35 cellular contexts compared by ENCODE assay signal in genomic region chr5:33905381-33905780, GRCh38. TPM values are rescaled to one million over a fixed set of nuclear protein-coding genes. Genes with fewer than 3 reads are reported as not detected.
"Had no signal": no experiment of that assay in that cellular context is flagged by ENCODE, and none has a peak within 500 bp of the region (broad histone marks: within the 10 kb centered on the region; RNA-seq: fewer than 3 reads in every experiment).

No MANE protein-coding gene starts in this region.

- FAIRE-seq: keratinocyte had no signal

- H3K27me3 ChIP-seq: left lung, ovary, right atrium auricular region, right lobe of liver, tibial nerve, uterus had no signal

- DNase-seq: kidney glomerular epithelial cell; left cardiac atrium; left lung; lower lobe of right lung; mammary epithelial cell; mesendoderm; naive B cell; natural killer cell; ovary; right lobe of liver; stimulated activated CD4-positive, alpha-beta T cell treated with anti-CD3 and anti-CD28 coated beads, Interleukin-1b, Interleukin-23, amount 100 ng/mL, for 48 hours; stimulated activated CD4-positive, alpha-beta T cell treated with anti-CD3 and anti-CD28 coated beads, Interleukin-2, amount 100 ng/mL, for 48 hours; stimulated activated CD4-positive, alpha-beta T cell treated with anti-CD3 and anti-CD28 coated beads, Interleukin-4, amount 100 ng/mL, for 4 hours; stimulated activated CD8-positive, alpha-beta memory T cell treated with anti-CD3 and anti-CD28 coated beads, Interleukin-4, amount 100 ng/mL, for 48 hours; stimulated activated naive CD4-positive, alpha-beta T cell treated with Interleukin-2 at 50 U/mL for 16 hours; stimulated activated naive CD8-positive, alpha-beta T cell treated with anti-CD3 and anti-CD28 coated beads, Interleukin-15, amount 100 ng/mL, for 72 hours; substantia nigra; uterus had no signal

- H3K4me3 Mint-ChIP-seq: mesothelial cell of epicardium; naive B cell; natural killer cell; stimulated activated memory B cell treated with anti-CD40 and anti-IgM and Interleukin-4, amounts not matched to agents 10 μg/mL and 1 μg/mL and 100 μg/mL, for 72 hours; stimulated activated naive CD8-positive, alpha-beta T cell treated with anti-CD3 and anti-CD28 coated beads, Interleukin-15, amount 100 ng/mL, for 72 hours; type B pancreatic cell had no signal

- H3K27ac Mint-ChIP-seq: mesothelial cell of epicardium; naive B cell; natural killer cell; progenitor cell of endocrine pancreas; stimulated activated memory B cell treated with anti-CD40 and anti-IgM and Interleukin-4, amounts not matched to agents 10 μg/mL and 1 μg/mL and 100 μg/mL, for 72 hours; stimulated activated naive CD8-positive, alpha-beta T cell treated with anti-CD3 and anti-CD28 coated beads, Interleukin-15, amount 100 ng/mL, for 72 hours; type B pancreatic cell had no signal

- H3K4me3 ChIP-seq: left lung, lower lobe of right lung, ovary, right atrium auricular region, right lobe of liver, smooth muscle cell, tibial nerve, uterus had no signal

- ATAC-seq: left cardiac atrium; left lung; lower lobe of right lung; natural killer cell; right lobe of liver; stimulated activated memory B cell treated with anti-CD40 and anti-IgM and Interleukin-4, amounts not matched to agents 10 μg/mL and 1 μg/mL and 100 μg/mL, for 72 hours; stimulated activated naive CD8-positive, alpha-beta T cell treated with anti-CD3 and anti-CD28 coated beads, Interleukin-15, amount 100 ng/mL, for 72 hours had no signal

- H3K4me1 ChIP-seq: left lung, lower lobe of right lung, right atrium auricular region, right lobe of liver, tibial nerve, uterus had no signal

- H3K4me2 ChIP-seq: smooth muscle cell had no signal

- H3K36me3 Mint-ChIP-seq: mesothelial cell of epicardium; stimulated activated memory B cell treated with anti-CD40 and anti-IgM and Interleukin-4, amounts not matched to agents 10 μg/mL and 1 μg/mL and 100 μg/mL, for 72 hours had no signal

- H3K36me3 ChIP-seq: left lung, lower lobe of right lung, ovary, right atrium auricular region, right lobe of liver, tibial nerve, uterus had no signal

- H3K4me1 Mint-ChIP-seq: naive B cell; natural killer cell; stimulated activated memory B cell treated with anti-CD40 and anti-IgM and Interleukin-4, amounts not matched to agents 10 μg/mL and 1 μg/mL and 100 μg/mL, for 72 hours; stimulated activated naive CD8-positive, alpha-beta T cell treated with anti-CD3 and anti-CD28 coated beads, Interleukin-15, amount 100 ng/mL, for 72 hours had no signal

- H3K27ac ChIP-seq: left lung, lower lobe of right lung, ovary, right atrium auricular region, right lobe of liver, tibial nerve, uterus had no signal

- H3K27me3 Mint-ChIP-seq: progenitor cell of endocrine pancreas; stimulated activated memory B cell treated with anti-CD40 and anti-IgM and Interleukin-4, amounts not matched to agents 10 μg/mL and 1 μg/mL and 100 μg/mL, for 72 hours; stimulated activated naive CD8-positive, alpha-beta T cell treated with anti-CD3 and anti-CD28 coated beads, Interleukin-15, amount 100 ng/mL, for 72 hours; type B pancreatic cell had no signal

RNA-seq across cellular contexts. Expression of gene ADAMTS12, which starts 13.6 kb away (rescaled TPM):
- total RNA-seq: natural killer cell, pulmonary artery endothelial cell had no signal

RNA-seq across cellular contexts. Expression of gene RXFP3, which starts 30.8 kb away (rescaled TPM):
- total RNA-seq: left cardiac atrium, left lung, liver, lower lobe of right lung, mammary epithelial cell, mesothelial cell of epicardium, mononuclear cell, natural killer cell, omental fat pad, progenitor cell of endocrine pancreas, pulmonary artery endothelial cell, renal cortical epithelial cell, right atrium auricular region, right lobe of liver, skeletal muscle tissue, smooth muscle cell, tibial nerve, ureter, uterus had no signal
- polyA plus RNA-seq: keratinocyte, liver, mammary epithelial cell, neural cell, ovary, thymus had no signal
